Comparison of ENCODE assay signal across 8 cellular contexts in the genomic region with DNA sequence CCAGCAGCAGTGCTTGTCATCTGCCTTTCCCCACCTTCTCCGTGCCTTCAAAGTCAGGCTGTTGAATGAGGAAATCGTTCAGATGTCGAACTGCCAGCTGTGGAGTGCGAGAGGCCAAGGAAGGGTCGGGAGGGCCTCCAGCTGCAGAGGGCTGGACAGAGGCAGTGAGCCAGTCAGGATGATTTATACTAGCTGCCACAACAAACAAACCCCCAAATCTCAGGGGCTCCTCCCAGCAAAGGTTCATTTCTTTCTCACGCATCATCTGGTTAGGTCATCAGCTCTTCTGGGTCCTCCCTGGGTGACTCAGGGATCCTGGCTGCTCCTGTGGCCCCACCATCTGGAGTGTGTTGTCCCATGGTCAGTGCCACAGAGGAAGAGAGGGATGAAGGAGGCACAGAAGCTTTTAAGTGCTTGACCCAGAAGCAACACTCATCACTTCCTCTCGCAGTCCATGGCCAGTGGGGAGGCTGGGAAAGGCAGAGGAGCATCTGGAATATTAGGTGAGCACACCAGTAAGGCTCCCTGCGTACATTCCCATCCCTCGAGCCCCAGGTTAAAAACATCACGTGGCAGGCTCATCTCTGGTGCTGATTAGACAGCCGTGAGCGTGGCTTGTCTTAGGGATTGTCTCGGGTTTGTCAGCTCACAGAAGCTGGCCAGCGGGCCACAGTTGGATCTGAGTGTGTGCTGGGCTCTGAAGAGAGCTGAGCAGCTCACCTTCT.
DNase-seq lines count a peak whose midpoint lies in the region; ATAC-seq, FAIRE-seq and TF ChIP-seq lines count a peak whose summit lies in the region.

No MANE protein-coding gene starts in this region.

- H3K36me3 Mint-ChIP-seq in activated T-cell treated with anti-CD3 and anti-CD28 coated beads, Interleukin-2, amount 50 U/mL, for 72 hours (ENCODE audit: insufficient read depth in 2 of 2), result peaks cover 0 to 5% of the 10 kb centered on the region in 2 donors

- H2AFZ ChIP-seq in osteoblast (ENCODE audit: low read length), result peak overlapping the region; percentile 21

- no peaks in the 10 kb centered on the region for H3K4me1 Mint-ChIP-seq in activated T-cell treated with anti-CD3 and anti-CD28 coated beads, Interleukin-2, amount 50 U/mL, for 72 hours (ENCODE audit: low read depth)

- peaks cover 38 to 66% (median 53%) of the 10 kb centered on the region in 10 experiments for H3K4me1 ChIP-seq in BLaER1 treated with 17β-estradiol and CSF1 and Interleukin-3, amounts not matched to agents 10 nM and 100 nM
- peaks cover 14% of the 10 kb centered on the region for H3K4me1 ChIP-seq in osteoblast (ENCODE audit: insufficient read depth, low read length)

- no peak overlapping the region for H3K27ac Mint-ChIP-seq in activated T-cell treated with anti-CD3 and anti-CD28 coated beads, Interleukin-2, amount 50 U/mL, for 72 hours

- no peak overlapping the region for H3K4me3 ChIP-seq in BLaER1 treated with 17β-estradiol and CSF1 and Interleukin-3, amounts not matched to agents 10 nM and 100 nM
- no peak overlapping the region for H3K4me3 ChIP-seq in osteoblast (ENCODE audit: insufficient read depth, low read length)

- FAIRE-seq in RCC 7860 (lab: Jason Lieb, UNC), result no peak

- no peaks in the 10 kb centered on the region for H3K27me3 ChIP-seq in BLaER1 treated with 17β-estradiol and CSF1 and Interleukin-3, amounts not matched to agents 10 nM and 100 nM
- H3K27me3 ChIP-seq in osteoblast (ENCODE audit: insufficient read depth, low read length), result no peaks in the 10 kb centered on the region

- peak; percentile 81 for DNase-seq in RCC 7860 (ENCODE audit: low spot score)
- peak; percentile 95 for DNase-seq in fibroblast of gingiva (ENCODE audit: low read depth)
- peak; percentile 99 for DNase-seq in osteoblast (ENCODE audit: insufficient read length, low spot score, missing footprints)
- no peak for DNase-seq in NCI-H2171 treated with DMSO at 0.1 percent for 48 hours (lab: John Stamatoyannopoulos, UW)
- no peak for DNase-seq in activated T-cell treated with anti-CD3 and anti-CD28 coated beads, Interleukin-2, amount 50 U/mL, for 72 hours
- DNase-seq in GDM1 (lab: John Stamatoyannopoulos, UW), result no peak

- H3K36me3 ChIP-seq in BLaER1 treated with 17β-estradiol and CSF1 and Interleukin-3, amounts not matched to agents 10 nM and 100 nM, result no peaks in the 10 kb centered on the region
- H3K36me3 ChIP-seq in osteoblast (ENCODE audit: insufficient read depth, low read length), result no peaks in the 10 kb centered on the region

- H3K9ac ChIP-seq in BLaER1 treated with 17β-estradiol and CSF1 and Interleukin-3, amounts not matched to agents 10 nM and 100 nM, result no peak overlapping the region

- H3K27me3 Mint-ChIP-seq in activated T-cell treated with anti-CD3 and anti-CD28 coated beads, Interleukin-2, amount 50 U/mL, for 72 hours (ENCODE audit: low read depth), result no peaks in the 10 kb centered on the region

- no peaks in the 10 kb centered on the region for H3K79me2 ChIP-seq in osteoblast (ENCODE audit: insufficient read depth, low read length)

- H3K27ac ChIP-seq in BLaER1 treated with 17β-estradiol and CSF1 and Interleukin-3, amounts not matched to agents 10 nM and 100 nM, result peak overlapping the region in 8 of 11 experiments; percentile 4 to 60 (median 38); a peak in 5 of 22 replicates
- peak overlapping the region; percentile 88 for H3K27ac ChIP-seq in osteoblast (ENCODE audit: low read depth, low read length)

- no peak for ATAC-seq in HG02623 (IDR thresholded peaks at IDR 0.05; ENCODE audit: unreplicated experiment)
- ATAC-seq in activated T-cell treated with anti-CD3 and anti-CD28 coated beads, Interleukin-2, amount 50 U/mL, for 72 hours (replicated peaks in 1 of 2), result no peak

- H3K4me3 Mint-ChIP-seq in activated T-cell treated with anti-CD3 and anti-CD28 coated beads, Interleukin-2, amount 50 U/mL, for 72 hours, result no peak overlapping the region

- peak overlapping the region; percentile 25 to 77 (median 66) for H3K4me2 ChIP-seq in BLaER1 treated with 17β-estradiol and CSF1 and Interleukin-3, amounts not matched to agents 10 nM and 100 nM
- peak overlapping the region; percentile 46 for H3K4me2 ChIP-seq in osteoblast (ENCODE audit: insufficient read depth, low read length)

- no peak for TF ChIP-seq CTCF in osteoblast (IDR thresholded peaks at IDR 0.05; ENCODE audit: extremely low read depth, low read depth, low read length)

- H3K9me3 Mint-ChIP-seq in activated T-cell treated with anti-CD3 and anti-CD28 coated beads, Interleukin-2, amount 50 U/mL, for 72 hours, result no peaks in the 10 kb centered on the region

- no peaks in the 10 kb centered on the region for H3K9me3 ChIP-seq in BLaER1 treated with 17β-estradiol and CSF1 and Interleukin-3, amounts not matched to agents 10 nM and 100 nM (replicated peaks in 1 of 11)
- no peaks in the 10 kb centered on the region for H3K9me3 ChIP-seq in osteoblast (ENCODE audit: low read depth, low read length)

- H4K20me1 ChIP-seq in BLaER1 treated with 17β-estradiol and CSF1 and Interleukin-3, amounts not matched to agents 10 nM and 100 nM, result no peaks in the 10 kb centered on the region
- no peaks in the 10 kb centered on the region for H4K20me1 ChIP-seq in osteoblast (ENCODE audit: insufficient read depth, low read length)

Comparison
In these comparisons a context has a peak if more than half of its experiments do, and no peak if none do; other contexts are left out.
1. DNase-seq: peak in RCC 7860 (single experiment), fibroblast of gingiva (single experiment) and osteoblast (single experiment); none in NCI-H2171 treated with DMSO at 0.1 percent for 48 hours (single experiment), activated T-cell treated with anti-CD3 and anti-CD28 coated beads, Interleukin-2, amount 50 U/mL, for 72 hours (0 of 2) and GDM1 (single experiment).